In the genomic region with DNA sequence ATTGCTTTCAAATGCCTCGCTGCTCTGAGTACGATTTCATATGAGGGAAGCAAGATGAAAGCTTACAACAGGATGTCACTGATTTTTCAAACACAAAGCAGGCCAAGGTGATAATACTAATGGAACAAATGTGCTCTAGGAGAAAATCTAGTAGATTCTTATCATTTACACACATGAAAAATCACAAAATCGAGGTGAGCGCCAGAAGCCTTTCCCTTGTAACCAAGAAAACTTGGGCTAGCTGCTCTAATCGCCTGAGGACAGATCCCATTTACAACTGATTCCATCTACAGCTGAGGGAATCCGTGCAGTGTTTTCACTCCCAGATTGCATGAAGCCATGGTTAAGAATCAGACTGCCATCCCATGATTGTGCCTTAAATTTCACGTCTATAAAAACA, we compare ENCODE assay signal across 24 cellular contexts.
A peak's percentile ranks its signal among the peaks of the same experiment; 100 is the strongest.
DNase-seq lines count a peak whose midpoint lies in the region; ATAC-seq, FAIRE-seq and TF ChIP-seq lines count a peak whose summit lies in the region.
"Had no signal": no experiment of that assay in that cellular context is flagged by ENCODE, and none has a peak within 500 bp of the region (broad histone marks: within the 10 kb centered on the region; RNA-seq: fewer than 3 reads in every experiment).

No MANE protein-coding gene starts in this region.

- peak overlapping the region; percentile 81 for H3K4me2 ChIP-seq in GM23248 (ENCODE audit: unreplicated experiment)

- CTCF ChIA-PET in MCF 10A (lab: Yijun Ruan, JAX): no interaction called here

- H3K4me3 Mint-ChIP-seq in MCF 10A (ENCODE audit: unreplicated experiment): no peak overlapping the region
- no peak overlapping the region for H3K4me3 Mint-ChIP-seq in mesothelial cell of epicardium
- H3K4me3 Mint-ChIP-seq: activated CD4-positive, alpha-beta memory T cell treated with anti-CD3 and anti-CD28 coated beads, Interleukin-2, amount 10 ng/mL, durations not matched to agents 7 days and 5 days; CD4-positive, CD25-positive, alpha-beta regulatory T cell; WTC11 had no signal

- H3K27ac Mint-ChIP-seq in MCF 10A (ENCODE audit: low read depth, unreplicated experiment) (peak overlapping the region; percentile 78), mesothelial cell of epicardium (peak overlapping the region; percentile 19)
- H3K27ac Mint-ChIP-seq: activated CD4-positive, alpha-beta memory T cell treated with anti-CD3 and anti-CD28 coated beads, Interleukin-2, amount 10 ng/mL, durations not matched to agents 7 days and 5 days; CD4-positive, CD25-positive, alpha-beta regulatory T cell; WTC11 had no signal

- in situ Hi-C loops in GM23248 (cut with MboI): no loop called here

- intact Hi-C loops in MCF 10A (cut with micrococcal nuclease): no loop called here

- POLR2A ChIA-PET in MCF 10A (lab: Yijun Ruan, JAX): interaction anchor here (1.5 kb wide), 1 partner anchor 8 kb away, joined by 3 read pairs; no protein-coding TSS in a partner anchor

- H3K9ac ChIP-seq in GM23248 (no peak overlapping the region), stomach smooth muscle (ENCODE audit: low read length in 2 of 2) (no peak overlapping the region)

- H3F3A ChIP-seq in GM23248 (ENCODE audit: insufficient read depth): peaks cover 36% of the 10 kb centered on the region

- no TSS peak for BruUV-seq in MCF 10A (replicated peaks; lab: Mats Ljungman, UMichigan)

- no peaks in the 10 kb centered on the region for H3K36me3 ChIP-seq in GM23248 (ENCODE audit: low read depth)
- no peaks in the 10 kb centered on the region for H3K36me3 ChIP-seq in stomach smooth muscle (ENCODE audit: control insufficient read depth in 2 of 2, insufficient read depth in 2 of 2, low read length in 2 of 2)
- H3K36me3 ChIP-seq in small intestine (ENCODE audit: control insufficient read depth in 2 of 2, insufficient read depth in 2 of 2, low read length in 2 of 2): no peaks in the 10 kb centered on the region
- H3K36me3 ChIP-seq: SJSA1 had no signal

- WGBS in GM23248 (ENCODE audit: low coverage in 1 of 2, low lambda C conversion rate in 2 of 2, missing lambda C conversion rate in 2 of 2), 2 experiments: 96 to 98% methylated on average over 7 of the region's 7 CpGs
- WGBS in small intestine, 3 donors: 87 to 90% (median 89%) methylated on average over 7 of the region's 7 CpGs

- DNase-seq in GM23248 (no peak), MCF 10A (ENCODE audit: unreplicated experiment) (no peak), mesothelial cell of epicardium (ENCODE audit: low spot score in 2 of 2, unreplicated experiment in 2 of 2) (no peak), MV-4-11 (lab: John Stamatoyannopoulos, UW) (no peak), DMS153 (lab: John Stamatoyannopoulos, UW) (no peak), small intestine (no peak)
- DNase-seq: activated CD4-positive, alpha-beta memory T cell treated with anti-CD3 and anti-CD28 coated beads, Interleukin-2, amount 10 ng/mL, durations not matched to agents 7 days and 5 days; activated naive CD4-positive, alpha-beta T cell; activated T-cell treated with anti-CD3 and anti-CD28 coated beads, Interleukin-2, amount 50 U/mL, for 1 hour; CD4-positive, CD25-positive, alpha-beta regulatory T cell; effector CD4-positive, alpha-beta T cell; kidney; NCI-H1694; NCI-H748 treated with DMSO at 0.1 percent for 48 hours; OCI-M1; stimulated activated CD4-positive, alpha-beta T cell treated with anti-CD3 and anti-CD28 coated beads, Interleukin-1b, Interleukin-23, amount 100 ng/mL, for 48 hours; stimulated activated naive CD8-positive, alpha-beta T cell treated with anti-CD3 and anti-CD28 coated beads, Interleukin-15, Interleukin-2, amounts not matched to agents 100 U/mL and 50 U/mL, for 24 hours had no signal

- H3K4me1 ChIP-seq in GM23248 (ENCODE audit: insufficient read depth): peaks cover 40% of the 10 kb centered on the region
- H3K4me1 ChIP-seq in stomach smooth muscle (ENCODE audit: control insufficient read depth, insufficient read depth, low read length): peaks cover 3% of the 10 kb centered on the region
- H3K4me1 ChIP-seq in small intestine (ENCODE audit: control insufficient read depth in 2 of 2, insufficient read depth in 1 of 2, low read depth in 1 of 2, low read length in 1 of 2): no peaks in the 10 kb centered on the region
- H3K4me1 ChIP-seq: SJSA1 had no signal

- H3K4me3 ChIP-seq in GM23248 (no peak overlapping the region), stomach smooth muscle (ENCODE audit: low read length in 2 of 2) (no peak overlapping the region), small intestine (ENCODE audit: low read depth in 1 of 2, low read length in 2 of 2) (no peak overlapping the region)
- H3K4me3 ChIP-seq: SJSA1 had no signal

- H3K9me3 ChIP-seq in GM23248 (ENCODE audit: low read depth): no peaks in the 10 kb centered on the region
- H3K9me3 ChIP-seq in stomach smooth muscle (ENCODE audit: control insufficient read depth in 2 of 2, low read length in 2 of 2): no peaks in the 10 kb centered on the region
- H3K9me3 ChIP-seq in small intestine (ENCODE audit: control insufficient read depth, low read depth): no peaks in the 10 kb centered on the region
- H3K9me3 ChIP-seq: SJSA1 had no signal

- H3K27me3 Mint-ChIP-seq in MCF 10A (ENCODE audit: insufficient read depth, unreplicated experiment) (no peaks in the 10 kb centered on the region), mesothelial cell of epicardium (ENCODE audit: low read depth) (no peaks in the 10 kb centered on the region)

- H3K9me3 Mint-ChIP-seq in MCF 10A (ENCODE audit: unreplicated experiment) (no peaks in the 10 kb centered on the region), mesothelial cell of epicardium (no peaks in the 10 kb centered on the region)
- H3K9me3 Mint-ChIP-seq: activated CD4-positive, alpha-beta memory T cell treated with anti-CD3 and anti-CD28 coated beads, Interleukin-2, amount 10 ng/mL, durations not matched to agents 7 days and 5 days; CD4-positive, CD25-positive, alpha-beta regulatory T cell; WTC11 had no signal

- TF ChIP-seq CTCF in MCF 10A (IDR thresholded peaks at IDR 0.05; ENCODE audit: unreplicated experiment) (no peak), mesothelial cell of epicardium (IDR thresholded peaks at IDR 0.05; ENCODE audit: unreplicated experiment) (no peak)

- H3K27me3 ChIP-seq in GM23248 (replicated peaks; ENCODE audit: insufficient read depth) (no peaks in the 10 kb centered on the region), stomach smooth muscle (ENCODE audit: control insufficient read depth in 1 of 2, insufficient read depth in 2 of 2, low read length in 2 of 2) (no peaks in the 10 kb centered on the region), small intestine (ENCODE audit: control insufficient read depth in 2 of 2, insufficient read depth in 2 of 2, low read length in 2 of 2) (no peaks in the 10 kb centered on the region)
- H3K27me3 ChIP-seq: SJSA1 had no signal

- H3K27ac ChIP-seq in GM23248: peak overlapping the region; percentile 93
- H3K27ac ChIP-seq in stomach smooth muscle (ENCODE audit: low read length): peak overlapping the region; percentile 77
- peak overlapping the region in 1 of 2 donors; percentile 73 for H3K27ac ChIP-seq in small intestine (ENCODE audit: low read depth in 1 of 2, low read length in 1 of 2)
- H3K27ac ChIP-seq: SJSA1 had no signal

- peak overlapping the region; percentile 90 for H2AFZ ChIP-seq in GM23248

- H3K36me3 Mint-ChIP-seq in MCF 10A (ENCODE audit: insufficient read depth, unreplicated experiment): no peaks in the 10 kb centered on the region
- no peaks in the 10 kb centered on the region for H3K36me3 Mint-ChIP-seq in mesothelial cell of epicardium
- H3K36me3 Mint-ChIP-seq: CD4-positive, CD25-positive, alpha-beta regulatory T cell; WTC11 had no signal

- no peaks in the 10 kb centered on the region for H3K79me2 ChIP-seq in GM23248 (ENCODE audit: insufficient read depth)

- no peaks in the 10 kb centered on the region for H4K20me1 ChIP-seq in GM23248 (ENCODE audit: insufficient read depth)

- no peak for ATAC-seq in GM19023 (IDR thresholded peaks at IDR 0.05; ENCODE audit: unreplicated experiment)
- ATAC-seq: HCT116; HepG2; stimulated activated naive CD8-positive, alpha-beta T cell treated with anti-CD3 and anti-CD28 coated beads, Interleukin-15, Interleukin-2, amounts not matched to agents 100 U/mL and 50 U/mL, for 24 hours had no signal

- peaks cover 20% of the 10 kb centered on the region for H3K4me1 Mint-ChIP-seq in MCF 10A (ENCODE audit: insufficient read depth, unreplicated experiment)
- peaks cover 23% of the 10 kb centered on the region for H3K4me1 Mint-ChIP-seq in mesothelial cell of epicardium
- H3K4me1 Mint-ChIP-seq: activated CD4-positive, alpha-beta memory T cell treated with anti-CD3 and anti-CD28 coated beads, Interleukin-2, amount 10 ng/mL, durations not matched to agents 7 days and 5 days; CD4-positive, CD25-positive, alpha-beta regulatory T cell had no signal

- no peaks in the 10 kb centered on the region for H3K9me2 ChIP-seq in GM23248 (ENCODE audit: insufficient read depth)

- FAIRE-seq in small intestine (lab: Jason Lieb, UNC): no peak
- FAIRE-seq: GM12892, HepG2 had no signal
